Comparison of ENCODE assay signal across 8 cellular contexts in the genomic region with DNA sequence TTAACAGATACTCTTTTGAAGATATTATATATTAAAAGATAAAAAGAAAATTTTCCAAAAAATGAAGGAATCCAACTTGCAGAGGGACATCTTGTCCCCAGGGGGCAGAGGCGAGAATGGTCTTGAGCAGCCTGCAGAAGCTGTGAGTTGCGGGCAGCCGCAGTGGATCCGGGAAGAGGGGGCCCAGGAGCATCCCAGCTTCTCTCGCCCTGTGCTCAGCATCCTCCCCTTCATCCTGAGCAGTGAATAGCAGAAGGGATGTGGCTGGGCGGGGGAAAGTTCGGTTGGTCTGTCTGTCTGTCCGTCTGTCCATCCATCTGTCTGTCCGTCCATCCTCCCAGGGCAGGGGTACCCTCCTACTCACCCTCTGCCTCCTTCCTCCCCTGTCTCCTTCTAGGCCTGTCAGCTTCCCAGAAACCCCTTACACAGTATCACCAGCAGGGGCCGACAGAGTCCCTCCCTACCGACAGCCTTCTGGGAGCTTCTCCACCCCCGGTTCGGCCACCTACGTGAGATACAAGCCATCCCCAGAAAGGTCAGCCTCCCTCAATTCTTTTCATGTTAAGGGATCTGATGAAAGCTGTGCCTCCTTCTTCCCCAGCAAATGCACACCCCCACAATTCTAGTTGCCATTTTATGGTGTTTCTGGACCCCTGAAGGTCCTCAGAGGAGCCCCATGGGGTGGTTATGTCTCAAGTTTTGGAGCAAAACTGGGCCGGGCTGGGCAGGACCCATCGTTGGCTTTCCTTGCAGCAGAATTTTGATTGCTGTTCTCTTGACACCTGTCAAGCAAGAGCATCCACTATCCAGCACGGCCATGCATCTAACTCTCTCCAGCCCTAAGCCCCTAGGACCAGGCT.
A peak's percentile ranks its signal among the peaks of the same experiment; 100 is the strongest.
DNase-seq lines count a peak whose midpoint lies in the region; ATAC-seq, FAIRE-seq and TF ChIP-seq lines count a peak whose summit lies in the region.

No MANE protein-coding gene starts in this region.

- peak; percentile 81 to 98 for DNase-seq in A549 (ENCODE audit: low read depth in 1 of 2, low spot score in 1 of 2)
- DNase-seq in GM13976 (ENCODE audit: low spot score): peak; percentile 70
- DNase-seq in NCI-H446 (lab: John Stamatoyannopoulos, UW): peak; percentile 28 to 74
- DNase-seq in activated CD8-positive, alpha-beta T cell treated with anti-CD3 and anti-CD28 coated beads, Interleukin-2, amount 10 ng/mL, durations not matched to agents 7 days and 5 days: peak; percentile 62
- no peak for DNase-seq in naive B cell

- TF ChIP-seq CTCF in A549 (IDR thresholded peaks at IDR 0.05) (peak; percentile 86), GM13976 (IDR thresholded peaks at IDR 0.05; ENCODE audit: borderline replicate concordance, control extremely low read depth, extremely low read depth, insufficient read depth, missing control alignments) (peak; percentile 44)

- TF ChIP-seq RAD21 in A549 (conservative IDR thresholded peaks at IDR 0.05 in 1 of 2, IDR thresholded peaks at IDR 0.05 in 1 of 2): peak; percentile 73 to 91

- no peak for TF ChIP-seq POLR2A in A549 (IDR thresholded peaks at IDR 0.05; ENCODE audit: low read length)

- no peak overlapping the region for H3K27ac Mint-ChIP-seq in activated CD8-positive, alpha-beta T cell treated with anti-CD3 and anti-CD28 coated beads, Interleukin-2, amount 10 ng/mL, durations not matched to agents 7 days and 5 days
- H3K27ac Mint-ChIP-seq in naive B cell: peak overlapping the region in 5 of 6 donors; percentile 44 to 93 (median 72)

- no peaks in the 10 kb centered on the region for H3K27me3 Mint-ChIP-seq in activated CD8-positive, alpha-beta T cell treated with anti-CD3 and anti-CD28 coated beads, Interleukin-2, amount 10 ng/mL, durations not matched to agents 7 days and 5 days (ENCODE audit: low read depth)
- no peaks in the 10 kb centered on the region for H3K27me3 Mint-ChIP-seq in naive B cell

- no peak overlapping the region for H3K27ac ChIP-seq in A549
- peak overlapping the region; percentile 62 for H3K27ac ChIP-seq in temporal lobe (ENCODE audit: low read depth, low read length)

- in situ Hi-C loops in GM13976 (cut with MboI; ENCODE audit: low sequenced_read_pairs, unreplicated experiment): no loop called here

- TF ChIP-seq EP300 in A549 (IDR thresholded peaks at IDR 0.05): no peak

- H3K4me2 ChIP-seq in A549: no peak overlapping the region

- H3K4me1 Mint-ChIP-seq in activated CD8-positive, alpha-beta T cell treated with anti-CD3 and anti-CD28 coated beads, Interleukin-2, amount 10 ng/mL, durations not matched to agents 7 days and 5 days (ENCODE audit: low read depth): peaks cover 3% of the 10 kb centered on the region
- H3K4me1 Mint-ChIP-seq in naive B cell: peaks cover 6 to 18% (median 10%) of the 10 kb centered on the region in 3 donors

- FAIRE-seq in A549 (lab: Jason Lieb, UNC): peak; percentile 18

- 68% methylated on average over 17 of the region's 17 CpGs for WGBS in A549 (ENCODE audit: missing lambda C conversion rate)

- POLR2A ChIA-PET in A549 (lab: Yijun Ruan, JAX): interaction anchor here (0.5 kb wide), 1 partner anchor 98 kb away, joined by 5 read pairs; no protein-coding TSS in a partner anchor
- POLR2A ChIA-PET in activated CD8-positive, alpha-beta T cell treated with anti-CD3 and anti-CD28 coated beads, Interleukin-2, amount 10 ng/mL, durations not matched to agents 7 days and 5 days (lab: Charles Lee): no interaction called here

- CTCF ChIA-PET in A549 (lab: Yijun Ruan, JAX): interaction anchor here (0.5 to 7.2 kb wide), 62 partner anchors 8 to 1800 kb away, joined by 3 to 129 read pairs (median 5); a partner anchor contains a TSS
- CTCF ChIA-PET in activated CD8-positive, alpha-beta T cell treated with anti-CD3 and anti-CD28 coated beads, Interleukin-2, amount 10 ng/mL, durations not matched to agents 7 days and 5 days (lab: Charles Lee): interaction anchor here (0.5 to 1.9 kb wide), 15 partner anchors 9 to 244 kb away, joined by 3 to 11 read pairs (median 3); a partner anchor contains a TSS

- H3K9me3 ChIP-seq in A549: no peaks in the 10 kb centered on the region

- no peak overlapping the region for H3K4me3 Mint-ChIP-seq in activated CD8-positive, alpha-beta T cell treated with anti-CD3 and anti-CD28 coated beads, Interleukin-2, amount 10 ng/mL, durations not matched to agents 7 days and 5 days
- peak overlapping the region in 1 of 8 donors; percentile 5 for H3K4me3 Mint-ChIP-seq in naive B cell

- H3K36me3 Mint-ChIP-seq in activated CD8-positive, alpha-beta T cell treated with anti-CD3 and anti-CD28 coated beads, Interleukin-2, amount 10 ng/mL, durations not matched to agents 7 days and 5 days (ENCODE audit: low read depth): no peaks in the 10 kb centered on the region
- peaks cover 8 to 34% of the 10 kb centered on the region in 2 donors for H3K36me3 Mint-ChIP-seq in naive B cell

- H3K4me3 ChIP-seq in A549: no peak overlapping the region

- no peaks in the 10 kb centered on the region for H3K9me3 Mint-ChIP-seq in activated CD8-positive, alpha-beta T cell treated with anti-CD3 and anti-CD28 coated beads, Interleukin-2, amount 10 ng/mL, durations not matched to agents 7 days and 5 days (ENCODE audit: insufficient read depth)
- no peaks in the 10 kb centered on the region for H3K9me3 Mint-ChIP-seq in naive B cell

- ATAC-seq in A549 (peak; percentile 84 to 90), esophagus mucosa (peak; percentile 55), naive B cell (ENCODE audit: low read depth in 2 of 2) (peak; percentile 53 to 57), HG02970 (IDR thresholded peaks at IDR 0.05; ENCODE audit: low FRiP score, unreplicated experiment) (no peak)
- peak; percentile 63 for ATAC-seq in activated CD8-positive, alpha-beta T cell treated with anti-CD3 and anti-CD28 coated beads, Interleukin-2, amount 10 ng/mL, durations not matched to agents 7 days and 5 days

- no peaks in the 10 kb centered on the region for H3K4me1 ChIP-seq in A549

TF ChIP-seq in A549, 52 proteins besides CTCF, POLR2A, EP300 and RAD21:
- peak; percentile 62 for TF ChIP-seq SMC3 (IDR thresholded peaks at IDR 0.05)
- TF ChIP-seq, protein P1, sequence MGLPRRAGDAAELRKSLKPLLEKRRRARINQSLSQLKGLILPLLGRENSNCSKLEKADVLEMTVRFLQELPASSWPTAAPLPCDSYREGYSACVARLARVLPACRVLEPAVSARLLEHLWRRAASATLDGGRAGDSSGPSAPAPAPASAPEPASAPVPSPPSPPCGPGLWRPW (IDR thresholded peaks at IDR 0.05): no peak
